ENCODE assay signal across 1 cellular context in genomic region chr6:154768280-154768679, GRCh38.
TF ChIP-seq lines count a peak whose summit lies in the region.

No MANE protein-coding gene starts in this region.

TF ChIP-seq in IMR-90, 13 proteins besides CTCF, POLR2A, EP300 and RAD21:
- TF ChIP-seq ELK1 (IDR thresholded peaks at IDR 0.05; ENCODE audit: borderline replicate concordance, low read depth, low read length) (no peak), NFE2L2 (IDR thresholded peaks at IDR 0.05; ENCODE audit: low read depth, low read length) (no peak), RFX5 (IDR thresholded peaks at IDR 0.05; ENCODE audit: low read depth, low read length) (no peak), SMC3 (IDR thresholded peaks at IDR 0.05; ENCODE audit: low read depth, low read length) (no peak), BHLHE40 (IDR thresholded peaks at IDR 0.05; ENCODE audit: low read depth, low read length) (no peak), FOS (IDR thresholded peaks at IDR 0.05; ENCODE audit: low read depth, low read length) (no peak), RCOR1 (IDR thresholded peaks at IDR 0.05; ENCODE audit: insufficient replicate concordance, low read length) (no peak), MAFK (IDR thresholded peaks at IDR 0.05; ENCODE audit: low read depth, low read length) (no peak), MAZ (IDR thresholded peaks at IDR 0.05; ENCODE audit: borderline replicate concordance, low read depth, low read length) (no peak), CHD1 (IDR thresholded peaks at IDR 0.05; ENCODE audit: low read depth, low read length) (no peak), USF2 (IDR thresholded peaks at IDR 0.05; ENCODE audit: low read depth, low read length) (no peak), CEBPB (IDR thresholded peaks at IDR 0.05; ENCODE audit: low read depth, low read length) (no peak), MXI1 (IDR thresholded peaks at IDR 0.05; ENCODE audit: borderline replicate concordance, low read depth, low read length) (no peak)
